In the genomic region with DNA sequence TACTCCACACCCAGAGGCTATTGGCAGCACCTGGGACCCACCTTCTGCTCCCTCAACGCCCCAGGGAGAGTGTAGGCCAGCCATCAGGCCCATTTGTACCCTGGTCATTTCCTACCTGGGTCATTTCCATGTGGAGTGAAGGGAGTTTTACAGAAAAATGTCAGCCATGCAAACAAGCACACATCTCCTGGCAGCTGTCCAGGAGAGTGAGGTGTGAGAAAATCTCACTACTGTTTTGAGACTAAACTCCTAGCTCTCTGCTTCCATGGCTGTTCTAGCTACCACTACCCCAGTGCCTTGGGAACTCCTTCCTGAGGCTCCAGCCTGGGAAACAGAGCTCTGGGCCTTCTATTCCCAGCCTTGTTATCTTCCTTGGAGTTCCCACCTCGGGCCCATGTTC, we compare ENCODE assay signal across 10 cellular contexts. TPM values are rescaled to one million over a fixed set of nuclear protein-coding genes. Genes with fewer than 3 reads are reported as not detected.
DNase-seq lines count a peak whose midpoint lies in the region; ATAC-seq, FAIRE-seq and TF ChIP-seq lines count a peak whose summit lies in the region.
"Had no signal": no experiment of that assay in that cellular context is flagged by ENCODE, and none has a peak within 500 bp of the region (broad histone marks: within the 10 kb centered on the region; RNA-seq: fewer than 3 reads in every experiment).

No MANE protein-coding gene starts in this region.

- no peaks in the 10 kb centered on the region for H3K9me3 ChIP-seq in stomach
- H3K9me3 ChIP-seq: left lung had no signal

- FAIRE-seq in frontal cortex (lab: Jason Lieb, UNC) = no peak

- intact Hi-C loops in stomach (cut with DNase I; ENCODE audit: low total_unique reads) = no loop called here

- H3K36me3 ChIP-seq in stomach = no peaks in the 10 kb centered on the region
- H3K36me3 ChIP-seq: left lung had no signal

- peaks cover 0 to 15% (median 4%) of the 10 kb centered on the region in 3 donors for H3K27me3 ChIP-seq in stomach
- H3K27me3 ChIP-seq: left lung had no signal

- WGBS in stomach, 5 donors = 25 to 58% (median 39%) methylated on average over 2 of the region's 2 CpGs

- peaks cover 68% of the 10 kb centered on the region for H3K4me1 Mint-ChIP-seq in stimulated activated memory B cell treated with anti-CD40 and anti-IgM and Interleukin-4, amounts not matched to agents 10 μg/mL and 1 μg/mL and 100 μg/mL, for 72 hours

- no peaks in the 10 kb centered on the region for H3K27me3 Mint-ChIP-seq in stimulated activated memory B cell treated with anti-CD40 and anti-IgM and Interleukin-4, amounts not matched to agents 10 μg/mL and 1 μg/mL and 100 μg/mL, for 72 hours

- H3K27ac Mint-ChIP-seq in stimulated activated memory B cell treated with anti-CD40 and anti-IgM and Interleukin-4, amounts not matched to agents 10 μg/mL and 1 μg/mL and 100 μg/mL, for 72 hours = peak overlapping the region; percentile 95

- ATAC-seq in HG03378 (IDR thresholded peaks at IDR 0.05; ENCODE audit: unreplicated experiment) = peak; percentile 63
- ATAC-seq in stimulated activated memory B cell treated with anti-CD40 and anti-IgM and Interleukin-4, amounts not matched to agents 10 μg/mL and 1 μg/mL and 100 μg/mL, for 72 hours = no peak
- ATAC-seq: left lung had no signal

- TF ChIP-seq POLR2A in stomach (IDR thresholded peaks at IDR 0.05) = no peak

- H3K36me3 Mint-ChIP-seq in stimulated activated memory B cell treated with anti-CD40 and anti-IgM and Interleukin-4, amounts not matched to agents 10 μg/mL and 1 μg/mL and 100 μg/mL, for 72 hours = no peaks in the 10 kb centered on the region

- DNase-seq in NCI-H748 (lab: John Stamatoyannopoulos, UW; ENCODE audit: unreplicated experiment) = peak; percentile 6
- DNase-seq in NCI-H748 treated with DMSO at 0.1 percent for 48 hours (lab: John Stamatoyannopoulos, UW) = no peak
- peak; percentile 46 for DNase-seq in astrocyte of the hippocampus (ENCODE audit: low read depth, low spot score)
- DNase-seq in stomach = no peak
- DNase-seq in kidney glomerular epithelial cell (lab: John Stamatoyannopoulos, UW) = no peak
- DNase-seq in frontal cortex (ENCODE audit: low spot score in 2 of 2) = no peak

- H3K4me3 Mint-ChIP-seq in stimulated activated memory B cell treated with anti-CD40 and anti-IgM and Interleukin-4, amounts not matched to agents 10 μg/mL and 1 μg/mL and 100 μg/mL, for 72 hours = no peak overlapping the region

- no peak overlapping the region for H3K27ac ChIP-seq in stomach
- H3K27ac ChIP-seq: left lung had no signal

- peaks cover 0 to 22% (median 1%) of the 10 kb centered on the region in 4 donors for H3K4me1 ChIP-seq in stomach

- no peak for TF ChIP-seq EP300 in stomach (IDR thresholded peaks at IDR 0.05)

- no peak for TF ChIP-seq CTCF in stomach (IDR thresholded peaks at IDR 0.05)

- no peak overlapping the region for H3K4me3 ChIP-seq in stomach
- H3K4me3 ChIP-seq: left lung had no signal

- no peaks in the 10 kb centered on the region for H3K9me3 Mint-ChIP-seq in stimulated activated memory B cell treated with anti-CD40 and anti-IgM and Interleukin-4, amounts not matched to agents 10 μg/mL and 1 μg/mL and 100 μg/mL, for 72 hours

RNA-seq across cellular contexts. Expression of a gene that starts 2.8 kb away (rescaled TPM):
- total RNA-seq in stomach = 1 to 10 TPM in 2 of 5 donors, under 1 TPM in 1, not detected in 2; 0.37 to 2.2 (median 1.2) TPM
- polyA plus RNA-seq in stomach = 1 to 10 TPM in 1 of 3 donors, under 1 TPM in 1, not detected in 1; 0.19 to 3.8 TPM
- total RNA-seq in frontal cortex = 0.41 TPM
- polyA plus RNA-seq: AG04450 had no signal

RNA-seq across cellular contexts. Expression of a gene that starts 54.2 kb away (rescaled TPM):
- total RNA-seq in stomach (100 to 1,000 TPM in 1 of 5 donors, 10 to 100 TPM in 3, 1 to 10 TPM in 1; 5.4 to 190 (median 18.7) TPM), frontal cortex (2.0 TPM)
- polyA plus RNA-seq in stomach = 1 to 10 TPM; 2.1 to 4.2 (median 3.2) TPM
- polyA plus RNA-seq: AG04450 had no signal

RNA-seq across cellular contexts. Expression of a gene that starts 55.5 kb away (rescaled TPM):
- total RNA-seq in stomach (100 to 1,000 TPM in 1 of 5 donors, 10 to 100 TPM in 4; 12.7 to 187 (median 47.0) TPM), frontal cortex (69.3 TPM)
- polyA plus RNA-seq in stomach = 10 to 100 TPM; 22.5 to 39.4 (median 25.6) TPM

Comparison
In these comparisons a context has a peak if more than half of its experiments do, and no peak if none do; other contexts are left out.
1. DNase-seq: peak in NCI-H748 (single experiment) and astrocyte of the hippocampus (single experiment); none in NCI-H748 treated with DMSO at 0.1 percent for 48 hours (single experiment), stomach (single experiment), kidney glomerular epithelial cell (single experiment) and frontal cortex (0 of 2).